25 cellular contexts compared by ENCODE assay signal in the genomic region with DNA sequence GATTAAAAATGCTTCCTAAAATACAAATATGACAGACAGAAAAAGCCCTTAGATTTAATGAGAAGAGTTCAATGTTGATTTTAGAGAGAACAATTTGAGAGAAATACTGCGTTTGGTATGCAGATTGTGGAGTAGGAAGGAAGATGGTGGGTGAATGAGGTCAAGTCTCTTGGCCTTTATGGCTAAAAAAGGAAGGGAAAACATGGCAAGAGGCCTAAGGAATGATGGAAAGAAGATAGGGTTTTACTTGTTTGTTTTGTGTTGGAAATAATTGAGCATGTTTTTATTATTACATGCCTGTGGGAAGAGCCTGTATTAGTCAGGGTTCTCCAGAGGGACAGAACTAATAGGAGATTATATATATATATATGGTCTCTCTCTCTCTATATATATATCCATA.
"Had no signal": no experiment of that assay in that cellular context is flagged by ENCODE, and none has a peak within 500 bp of the region (broad histone marks: within the 10 kb centered on the region; RNA-seq: fewer than 3 reads in every experiment).

No MANE protein-coding gene starts in this region.

- H3K36me3 Mint-ChIP-seq: brain had no signal

- H3K27me3 ChIP-seq: ascending aorta had no signal

- H3K27ac Mint-ChIP-seq: activated CD4-positive, alpha-beta T cell treated with anti-CD3 and anti-CD28 coated beads for 36 hours; activated CD8-positive, alpha-beta T cell treated with anti-CD3 and anti-CD28 coated beads for 36 hours; activated naive CD4-positive, alpha-beta T cell treated with anti-CD3 and anti-CD28 coated beads, Interleukin-2, amount 50 U/mL, for 72 hours; activated naive CD8-positive, alpha-beta T cell treated with anti-CD3 and anti-CD28 coated beads, Interleukin-2, amount 50 U/mL, for 24 hours; activated T-helper 1 cell treated with anti-CD3 and anti-CD28 coated beads, Interleukin-12 subunit alpha, Interleukin-12 subunit beta, Interleukin-2, Interleukin-4 antibody, amounts not matched to agents 30 ng/mL and 10 ng/mL and 1 ng/mL, durations not matched to agents 14 hours and 24 hours and 36 hours; brain; T-helper 17 cell had no signal

- H3K4me3 Mint-ChIP-seq: activated CD4-positive, alpha-beta T cell treated with anti-CD3 and anti-CD28 coated beads for 36 hours; activated CD8-positive, alpha-beta T cell treated with anti-CD3 and anti-CD28 coated beads for 36 hours; activated naive CD8-positive, alpha-beta T cell treated with anti-CD3 and anti-CD28 coated beads, Interleukin-2, amount 50 U/mL, for 24 hours; activated T-helper 1 cell treated with anti-CD3 and anti-CD28 coated beads, Interleukin-12 subunit alpha, Interleukin-12 subunit beta, Interleukin-2, Interleukin-4 antibody, amounts not matched to agents 30 ng/mL and 10 ng/mL and 1 ng/mL, durations not matched to agents 14 hours and 24 hours and 36 hours; brain; T-helper 17 cell had no signal

- H3K4me2 ChIP-seq: KMS-11 had no signal

- H3K9me3 Mint-ChIP-seq: activated CD8-positive, alpha-beta T cell treated with anti-CD3 and anti-CD28 coated beads for 36 hours; activated naive CD4-positive, alpha-beta T cell treated with anti-CD3 and anti-CD28 coated beads, Interleukin-2, amount 50 U/mL, for 72 hours; activated naive CD8-positive, alpha-beta T cell treated with anti-CD3 and anti-CD28 coated beads, Interleukin-2, amount 50 U/mL, for 24 hours; activated T-helper 1 cell treated with anti-CD3 and anti-CD28 coated beads, Interleukin-12 subunit alpha, Interleukin-12 subunit beta, Interleukin-2, Interleukin-4 antibody, amounts not matched to agents 30 ng/mL and 10 ng/mL and 1 ng/mL, durations not matched to agents 14 hours and 24 hours and 36 hours had no signal

- H3K4me1 Mint-ChIP-seq: activated CD4-positive, alpha-beta T cell treated with anti-CD3 and anti-CD28 coated beads for 36 hours; activated naive CD8-positive, alpha-beta T cell treated with anti-CD3 and anti-CD28 coated beads, Interleukin-2, amount 50 U/mL, for 24 hours; brain; T-helper 17 cell had no signal

- H3K36me3 ChIP-seq: ascending aorta, MG63, WERI-Rb-1 had no signal

- H3K4me3 ChIP-seq: ascending aorta, MG63 had no signal

- H3K9ac ChIP-seq: KMS-11 had no signal

- H3K27me3 Mint-ChIP-seq: brain had no signal

- H3K4me1 ChIP-seq: ascending aorta had no signal

- H3K27ac ChIP-seq: ascending aorta, KMS-11, WERI-Rb-1 had no signal

- DNase-seq: activated CD4-positive, alpha-beta T cell treated with anti-CD3 and anti-CD28 coated beads for 36 hours; activated CD8-positive, alpha-beta memory T cell treated with anti-CD3 and anti-CD28 coated beads, Interleukin-2, amount 50 U/mL, for 48 hours; activated CD8-positive, alpha-beta T cell treated with anti-CD3 and anti-CD28 coated beads for 36 hours; activated effector memory CD4-positive, alpha-beta T cell treated with Interleukin-2 at 50 U/mL for 16 hours; activated naive CD4-positive, alpha-beta T cell; activated naive CD8-positive, alpha-beta T cell treated with anti-CD3 and anti-CD28 coated beads, Interleukin-2, amount 50 U/mL, for 24 hours; activated T-cell treated with anti-CD3 and anti-CD28 coated beads, Interleukin-2, amount 50 U/mL, for 1 hour; amniotic stem cell; MG63; MV-4-11; NCI-H1092 treated with DMSO at 0.1 percent for 48 hours; NCI-H1436; NCI-H1694 treated with DMSO at 0.1 percent for 48 hours; NCI-H2029 treated with DMSO at 0.1 percent for 48 hours; NCI-H345; NCI-H510A; NCI-H526 treated with DMSO at 0.1 percent for 48 hours; SIG-M5; T-helper 17 cell; WERI-Rb-1 had no signal

- H3K9me3 ChIP-seq: ascending aorta had no signal
